23 cellular contexts compared by ENCODE assay signal in genomic region chr1:94230920-94231319, GRCh38. TPM values are rescaled to one million over a fixed set of nuclear protein-coding genes. Genes with fewer than 3 reads are reported as not detected.
DNase-seq lines count a peak whose midpoint lies in the region; ATAC-seq and TF ChIP-seq lines count a peak whose summit lies in the region.
"Had no signal": no experiment of that assay in that cellular context is flagged by ENCODE, and none has a peak within 500 bp of the region (broad histone marks: within the 10 kb centered on the region; RNA-seq: fewer than 3 reads in every experiment).

No MANE protein-coding gene starts in this region.

- H3K23ac ChIP-seq in mesenchymal stem cell (ENCODE audit: low read length in 2 of 2): no peak overlapping the region

- H3K4me1 ChIP-seq in mammary epithelial cell (ENCODE audit: insufficient read depth, low read length) (peaks cover 27% of the 10 kb centered on the region), mesenchymal stem cell (ENCODE audit: control insufficient read depth, insufficient read depth, low read depth, low read length) (no peaks in the 10 kb centered on the region), subcutaneous abdominal adipose tissue (ENCODE audit: control insufficient read depth in 5 of 5, insufficient read depth in 5 of 5, low read length in 5 of 5) (peaks cover 0 to 39% (median 26%) of the 10 kb centered on the region in 5 donors), upper lobe of right lung (peaks cover 15% of the 10 kb centered on the region)

- DNase-seq in MG63 (no peak), mammary epithelial cell (no peak), mesenchymal stem cell (no peak), upper lobe of right lung (no peak)
- DNase-seq: activated CD4-positive, alpha-beta memory T cell treated with anti-CD3 and anti-CD28 coated beads, Interleukin-2, amount 10 ng/mL, durations not matched to agents 7 days and 5 days; activated gamma-delta T cell treated with Interleukin-2 at 50 U/mL for 16 hours; activated T-cell treated with anti-CD3 and anti-CD28 coated beads for 4 hours; AML-193; CD8-positive, alpha-beta T cell; dermis blood vessel endothelial cell; hypothalamus; islet precursor cell; naive thymus-derived CD8-positive, alpha-beta T cell; NCI-H1092; NCI-H2081 treated with DMSO at 0.1 percent for 48 hours; ovary; sigmoid colon; T-cell had no signal

- H4K20me1 ChIP-seq in mammary epithelial cell (ENCODE audit: insufficient read depth, low read length): no peaks in the 10 kb centered on the region

- H3K9me3 ChIP-seq in MG63 (no peaks in the 10 kb centered on the region), mammary epithelial cell (replicated peaks; ENCODE audit: insufficient read depth, low read length) (no peaks in the 10 kb centered on the region), mesenchymal stem cell (ENCODE audit: control insufficient read depth, low read length) (no peaks in the 10 kb centered on the region), subcutaneous abdominal adipose tissue (ENCODE audit: control insufficient read depth in 5 of 5, low read length in 5 of 5) (no peaks in the 10 kb centered on the region), upper lobe of right lung (no peaks in the 10 kb centered on the region)
- H3K9me3 ChIP-seq: ovary, sigmoid colon, suprapubic skin had no signal

- H3K9ac ChIP-seq in mammary epithelial cell (ENCODE audit: insufficient read depth, low read length): peak overlapping the region; percentile 7
- H3K9ac ChIP-seq in mesenchymal stem cell (ENCODE audit: low read length): peak overlapping the region; percentile 10
- H3K9ac ChIP-seq in subcutaneous abdominal adipose tissue (ENCODE audit: low read length in 5 of 5): no peak overlapping the region

- H2BK15ac ChIP-seq in mesenchymal stem cell (ENCODE audit: low read depth, poor library complexity, severe bottlenecking): no peak overlapping the region

- peaks cover 98% of the 10 kb centered on the region for H3K79me2 ChIP-seq in mammary epithelial cell (ENCODE audit: insufficient read depth, low read length)

- peak overlapping the region; percentile 41 for H3K27ac ChIP-seq in mammary epithelial cell (ENCODE audit: insufficient read depth, low read depth, low read length)
- H3K27ac ChIP-seq in mesenchymal stem cell (ENCODE audit: low read length, poor library complexity, severe bottlenecking): peak overlapping the region; percentile 11
- H3K27ac ChIP-seq in subcutaneous abdominal adipose tissue (ENCODE audit: low read depth, low read length): peak overlapping the region; percentile 61
- no peak overlapping the region for H3K27ac ChIP-seq in upper lobe of right lung
- H3K27ac ChIP-seq: ovary, suprapubic skin had no signal

- H3K27me3 ChIP-seq in MG63: no peaks in the 10 kb centered on the region
- no peaks in the 10 kb centered on the region for H3K27me3 ChIP-seq in mammary epithelial cell (ENCODE audit: insufficient read depth, low read length)
- no peaks in the 10 kb centered on the region for H3K27me3 ChIP-seq in mesenchymal stem cell (ENCODE audit: control insufficient read depth in 1 of 2, insufficient read depth in 1 of 2, low read length in 2 of 2)
- no peaks in the 10 kb centered on the region for H3K27me3 ChIP-seq in subcutaneous abdominal adipose tissue (ENCODE audit: control insufficient read depth in 5 of 5, insufficient read depth in 4 of 5, low read length in 5 of 5)
- no peaks in the 10 kb centered on the region for H3K27me3 ChIP-seq in upper lobe of right lung
- H3K27me3 ChIP-seq: ovary, sigmoid colon, suprapubic skin had no signal

- no peak overlapping the region for H2BK120ac ChIP-seq in mesenchymal stem cell (ENCODE audit: low read depth, low read length)

- dilution Hi-C loops in mammary epithelial cell (cut with HindIII; ENCODE audit: low sequenced_read_pairs): no loop called here

- intact Hi-C loops in mammary epithelial cell (cut with micrococcal nuclease) (loop anchor here (10.0 kb wide), 1 partner anchor 326 kb away; the partner anchor contains the start of gene GCLM), upper lobe of right lung (cut with DNase I) (loop anchor here (10.0 kb wide), 1 partner anchor 94 kb away; no protein-coding TSS in a partner anchor)

- no peak overlapping the region for H3K14ac ChIP-seq in mesenchymal stem cell (ENCODE audit: low read length in 2 of 2)

- H2BK12ac ChIP-seq in mesenchymal stem cell (ENCODE audit: low read length in 2 of 2): no peak overlapping the region

- H2BK5ac ChIP-seq in mesenchymal stem cell (ENCODE audit: low read depth, low read length, poor library complexity, severe bottlenecking): no peak overlapping the region

- H4K91ac ChIP-seq in mesenchymal stem cell (ENCODE audit: low read length): no peak overlapping the region

- H2AFZ ChIP-seq in mammary epithelial cell (ENCODE audit: low read depth, low read length) (no peak overlapping the region), mesenchymal stem cell (ENCODE audit: low read depth, low read length) (no peak overlapping the region)

- ATAC-seq in GM21529 (IDR thresholded peaks at IDR 0.05; ENCODE audit: unreplicated experiment) (no peak), upper lobe of right lung (no peak), HG02678 (IDR thresholded peaks at IDR 0.05; ENCODE audit: unreplicated experiment) (no peak)
- ATAC-seq: activated CD4-positive, CD25-positive, alpha-beta regulatory T cell treated with anti-CD3 and anti-CD28 coated beads, Interleukin-2, amount 50 U/mL, for 24 hours; CD8-positive, alpha-beta T cell; naive thymus-derived CD8-positive, alpha-beta T cell; T-cell had no signal

- H3K4ac ChIP-seq in mesenchymal stem cell (ENCODE audit: low read depth in 1 of 2, low read length in 2 of 2): no peak overlapping the region

- H4K8ac ChIP-seq in mesenchymal stem cell (ENCODE audit: low read length): no peak overlapping the region

- no TSS peak for BruUV-seq in mammary epithelial cell (replicated peaks; lab: Mats Ljungman, UMichigan)

- in situ Hi-C loops in mammary epithelial cell (cut with MboI; ENCODE audit: low sequenced_read_pairs in 2 of 2): loop anchor here (5.0 to 25.0 kb wide), 2 partner anchors 86 to 194 kb away; no protein-coding TSS in a partner anchor

- H3K79me1 ChIP-seq in mesenchymal stem cell (replicated peaks; ENCODE audit: low read length, poor library complexity, severe bottlenecking): no peaks in the 10 kb centered on the region

- H3K4me2 ChIP-seq in mammary epithelial cell (ENCODE audit: insufficient read depth, low read depth, low read length): peak overlapping the region; percentile 51
- no peak overlapping the region for H3K4me2 ChIP-seq in mesenchymal stem cell (ENCODE audit: low read length, poor library complexity, severe bottlenecking)

- no peak overlapping the region for H2AK5ac ChIP-seq in mesenchymal stem cell (ENCODE audit: low read length, severe bottlenecking)

- WGBS in mammary epithelial cell (ENCODE audit: low coverage, missing lambda C conversion rate): 50% methylated on average over 1 of the region's 1 CpG
- WGBS in mesenchymal stem cell: 100% methylated on average over 1 of the region's 1 CpG

- TF ChIP-seq CTCF in mammary epithelial cell (conservative IDR thresholded peaks at IDR 0.05 in 1 of 2, IDR thresholded peaks at IDR 0.05 in 1 of 2; ENCODE audit: extremely low read depth in 1 of 2, insufficient read depth in 1 of 2, low read depth in 1 of 2, low read length in 2 of 2): no peak
- TF ChIP-seq CTCF in upper lobe of right lung (IDR thresholded peaks at IDR 0.05): no peak

- H3K36me3 ChIP-seq in MG63: peaks cover 72% of the 10 kb centered on the region
- peaks cover 6% of the 10 kb centered on the region for H3K36me3 ChIP-seq in mammary epithelial cell (ENCODE audit: insufficient read depth, low read length)
- no peaks in the 10 kb centered on the region for H3K36me3 ChIP-seq in mesenchymal stem cell (ENCODE audit: control insufficient read depth in 1 of 2, insufficient read depth in 2 of 2, low read depth in 1 of 2, low read length in 2 of 2)
- H3K36me3 ChIP-seq in subcutaneous abdominal adipose tissue (ENCODE audit: control insufficient read depth in 5 of 5, insufficient read depth in 5 of 5, low read length in 5 of 5): no peaks in the 10 kb centered on the region
- no peaks in the 10 kb centered on the region for H3K36me3 ChIP-seq in upper lobe of right lung
- H3K36me3 ChIP-seq: ovary, sigmoid colon, suprapubic skin had no signal

- H3K4me3 ChIP-seq in MG63: peak overlapping the region; percentile 8; the same call in 1 of the 2 replicates
- H3K4me3 ChIP-seq in mammary epithelial cell (replicated peaks in 1 of 3; ENCODE audit: insufficient read depth in 1 of 3, low read depth in 2 of 3, low read length in 3 of 3): peak overlapping the region in 2 of 3 experiments; percentile 1 to 15
- no peak overlapping the region for H3K4me3 ChIP-seq in mesenchymal stem cell (ENCODE audit: insufficient read depth in 1 of 2, low read depth in 1 of 2, low read length in 2 of 2)
- H3K4me3 ChIP-seq in subcutaneous abdominal adipose tissue (ENCODE audit: low read depth in 1 of 5, low read length in 5 of 5): no peak overlapping the region
- no peak overlapping the region for H3K4me3 ChIP-seq in upper lobe of right lung
- H3K4me3 ChIP-seq: ovary, sigmoid colon, suprapubic skin had no signal

- H3K18ac ChIP-seq in mesenchymal stem cell (ENCODE audit: low read depth in 1 of 2, low read length in 2 of 2): no peak overlapping the region

- CTCF ChIA-PET in mammary epithelial cell (lab: Charles Lee; ENCODE audit: low non-redundant PET): no interaction called here

RNA-seq across cellular contexts. Expression of gene ARHGAP29, which starts 6.5 kb away (rescaled TPM):
- 45.7 and 78.4 TPM in 2 replicates for total RNA-seq in MG63 (2014; rRNA removed; shearing (Covaris generic); ENCODE audit: low replicate concordance)
- total RNA-seq in mammary epithelial cell (100 to 1,000 TPM in 1 of 2 donors, 10 to 100 TPM in 1; 54.7 to 100 TPM), upper lobe of right lung (66.5 TPM)
- polyA plus RNA-seq in mammary epithelial cell: 44.6 TPM
- 47.1 TPM for polyA minus RNA-seq in mammary epithelial cell
- polyA plus RNA-seq in mesenchymal stem cell (2013, experiment 1 of 2): 4.1 TPM
- 4.1 TPM for polyA plus RNA-seq in mesenchymal stem cell (2013, experiment 2 of 2)
- total RNA-seq: CD8-positive, alpha-beta T cell; naive thymus-derived CD8-positive, alpha-beta T cell had no signal
- polyA plus RNA-seq: naive thymus-derived CD8-positive, alpha-beta T cell had no signal

Comparison
In these comparisons a context has a peak if more than half of its experiments do, and no peak if none do; other contexts are left out.
1. H3K4me3 ChIP-seq: peak in MG63 (single experiment) and mammary epithelial cell (2 of 3); none in mesenchymal stem cell (0 of 2), subcutaneous abdominal adipose tissue (0 of 5) and upper lobe of right lung (single experiment).
2. H3K9ac ChIP-seq: peak in mammary epithelial cell (single experiment) and mesenchymal stem cell (single experiment); none in subcutaneous abdominal adipose tissue (0 of 5).